In the genomic region with DNA sequence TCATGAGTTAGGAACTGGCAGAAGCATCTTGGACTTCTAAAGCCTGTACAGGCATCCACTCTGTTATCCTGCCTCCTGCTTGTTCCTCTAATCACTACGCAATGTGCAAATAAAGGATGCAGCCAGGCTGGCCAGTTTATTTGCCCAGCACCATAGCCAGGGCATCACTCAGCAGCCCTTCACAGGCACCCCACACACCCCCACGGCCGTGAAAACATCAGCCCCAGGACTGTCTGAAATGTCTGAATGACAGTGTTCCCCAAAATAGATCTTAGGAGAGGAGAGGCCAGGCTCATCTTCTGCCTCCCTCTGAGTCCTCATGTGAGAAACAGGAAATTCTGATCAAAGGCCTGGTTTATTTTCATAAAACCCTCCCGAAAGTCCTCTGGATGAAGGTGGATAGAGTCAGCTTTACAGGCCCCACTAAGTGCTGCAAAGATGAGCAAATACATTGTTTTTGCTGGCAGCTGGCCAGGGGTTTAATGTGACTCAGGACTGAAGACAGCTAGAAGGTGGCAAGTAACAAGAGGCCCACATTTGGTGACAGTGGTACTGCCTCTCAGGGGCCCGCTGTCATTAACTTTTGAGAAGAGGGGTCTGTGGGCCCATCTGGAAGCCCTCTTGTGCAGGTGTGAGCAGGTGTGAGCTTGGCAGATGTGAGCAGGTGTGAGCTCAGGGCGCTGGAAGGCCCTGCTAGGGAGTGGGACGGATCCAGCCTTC, we compare ENCODE assay signal across 9 cellular contexts. TPM values are rescaled to one million over a fixed set of nuclear protein-coding genes. Genes with fewer than 3 reads are reported as not detected.
DNase-seq lines count a peak whose midpoint lies in the region; ATAC-seq and TF ChIP-seq lines count a peak whose summit lies in the region.
"Had no signal": no experiment of that assay in that cellular context is flagged by ENCODE, and none has a peak within 500 bp of the region (broad histone marks: within the 10 kb centered on the region; RNA-seq: fewer than 3 reads in every experiment).

No MANE protein-coding gene starts in this region.

- DNase-seq in GM13977 (ENCODE audit: low spot score): peak; percentile 63
- DNase-seq in NCI-H510A (lab: John Stamatoyannopoulos, UW): peak; percentile 53
- peak; percentile 55 for DNase-seq in activated naive CD4-positive, alpha-beta T cell treated with anti-CD3 and anti-CD28 coated beads, Interleukin-2, amount 50 U/mL, for 16 hours
- peak; percentile 65 to 74 for DNase-seq in stimulated activated CD4-positive, alpha-beta T cell treated with anti-CD3 and anti-CD28 coated beads, Interleukin-2, amount 100 ng/mL, for 24 hours
- no peak for DNase-seq in chondrocyte (ENCODE audit: low spot score)
- DNase-seq: NCI-H1694 treated with DMSO at 0.1 percent for 48 hours had no signal

- no peak overlapping the region for H3K27ac Mint-ChIP-seq in chondrocyte (ENCODE audit: unreplicated experiment)
- H3K27ac Mint-ChIP-seq: WTC11 had no signal

- peaks cover 15% of the 10 kb centered on the region for H3K4me1 Mint-ChIP-seq in chondrocyte (ENCODE audit: low read depth)
- H3K4me1 Mint-ChIP-seq: WTC11 had no signal

- in situ Hi-C loops in GM13977 (cut with MboI; ENCODE audit: low pct_unique_long_range_greater_than_20kb, low sequenced_read_pairs, unreplicated experiment): no loop called here

- ATAC-seq in HG02938 (IDR thresholded peaks at IDR 0.05; ENCODE audit: unreplicated experiment): no peak
- ATAC-seq in GM18861 (IDR thresholded peaks at IDR 0.05; ENCODE audit: unreplicated experiment): no peak
- ATAC-seq: WTC11 had no signal

- peaks cover 1% of the 10 kb centered on the region for H3K36me3 Mint-ChIP-seq in chondrocyte (ENCODE audit: low read depth)
- H3K36me3 Mint-ChIP-seq: WTC11 had no signal

- H3K27me3 Mint-ChIP-seq in chondrocyte (ENCODE audit: low read depth): peaks cover 4% of the 10 kb centered on the region

- no peak overlapping the region for H3K4me3 Mint-ChIP-seq in chondrocyte (ENCODE audit: unreplicated experiment)
- H3K4me3 Mint-ChIP-seq: WTC11 had no signal

- no peak for TF ChIP-seq CTCF in GM13977 (IDR thresholded peaks at IDR 0.05; ENCODE audit: extremely low read depth, insufficient read depth, missing control alignments)
- no peak for TF ChIP-seq CTCF in chondrocyte (IDR thresholded peaks at IDR 0.05)

- H3K9me3 Mint-ChIP-seq in chondrocyte (ENCODE audit: low read depth): no peaks in the 10 kb centered on the region
- H3K9me3 Mint-ChIP-seq: WTC11 had no signal

RNA-seq across cellular contexts. Expression of a gene that starts 32.9 kb away (rescaled TPM):
- 0.07 TPM in 1 of 3 replicates, not detected in the others for total RNA-seq in chondrocyte
